In genomic region chr17:45812102-45812501, GRCh38 we compare ENCODE assay signal across 13 cellular contexts. TPM values are rescaled to one million over a fixed set of nuclear protein-coding genes. Genes with fewer than 3 reads are reported as not detected.
DNase-seq lines count a peak whose midpoint lies in the region; ATAC-seq, FAIRE-seq and TF ChIP-seq lines count a peak whose summit lies in the region.
"Had no signal": no experiment of that assay in that cellular context is flagged by ENCODE, and none has a peak within 500 bp of the region (broad histone marks: within the 10 kb centered on the region; RNA-seq: fewer than 3 reads in every experiment).

No MANE protein-coding gene starts in this region.

- TF ChIP-seq POLR2A in breast epithelium (IDR thresholded peaks at IDR 0.05) = no peak

- H3K27me3 ChIP-seq in breast epithelium (no peaks in the 10 kb centered on the region), small intestine (ENCODE audit: control insufficient read depth in 2 of 2, insufficient read depth in 2 of 2, low read length in 2 of 2) (no peaks in the 10 kb centered on the region)

- no peaks in the 10 kb centered on the region for H3K36me3 ChIP-seq in breast epithelium
- H3K36me3 ChIP-seq in small intestine (ENCODE audit: control insufficient read depth in 2 of 2, insufficient read depth in 2 of 2, low read length in 2 of 2) = no peaks in the 10 kb centered on the region
- H3K36me3 ChIP-seq: heart left ventricle had no signal

- H3K4me3 ChIP-seq in breast epithelium (no peak overlapping the region), epithelial cell of proximal tubule (ENCODE audit: low read depth, low read length) (no peak overlapping the region), small intestine (ENCODE audit: low read depth in 1 of 2, low read length in 2 of 2) (no peak overlapping the region)
- H3K4me3 ChIP-seq: heart left ventricle had no signal

- H3K36me3 Mint-ChIP-seq in MCF 10A (ENCODE audit: insufficient read depth, unreplicated experiment) = no peaks in the 10 kb centered on the region
- H3K36me3 Mint-ChIP-seq: naive thymus-derived CD8-positive, alpha-beta T cell had no signal

- BruUV-seq in MCF 10A (replicated peaks; lab: Mats Ljungman, UMichigan) = no TSS peak

- H3K4me1 ChIP-seq in breast epithelium = no peaks in the 10 kb centered on the region
- H3K4me1 ChIP-seq in small intestine (ENCODE audit: control insufficient read depth in 2 of 2, insufficient read depth in 1 of 2, low read depth in 1 of 2, low read length in 1 of 2) = no peaks in the 10 kb centered on the region

- intact Hi-C loops in MCF 10A (cut with micrococcal nuclease) (no loop called here), breast epithelium (cut with DNase I; ENCODE audit: low total_unique reads) (no loop called here)

- POLR2A ChIA-PET in MCF 10A (lab: Yijun Ruan, JAX) = no interaction called here

- peak; percentile 20 for TF ChIP-seq CTCF in MCF 10A (IDR thresholded peaks at IDR 0.05; ENCODE audit: unreplicated experiment)
- no peak for TF ChIP-seq CTCF in breast epithelium (IDR thresholded peaks at IDR 0.05)
- peak; percentile 35 for TF ChIP-seq CTCF in epithelial cell of proximal tubule (conservative IDR thresholded peaks at IDR 0.05; ENCODE audit: low read depth, low read length)

- DNase-seq in MCF 10A (ENCODE audit: unreplicated experiment) (peak; percentile 30), breast epithelium (ENCODE audit: low spot score in 2 of 2) (no peak), NCI-H82 (lab: John Stamatoyannopoulos, UW) (peak; percentile 79), epithelial cell of proximal tubule (ENCODE audit: low read depth) (no peak), small intestine (peak; percentile 46), amygdala (lab: John Stamatoyannopoulos, UW) (no peak), GM03348 (ENCODE audit: low spot score) (no peak)
- DNase-seq: heart left ventricle; naive thymus-derived CD8-positive, alpha-beta T cell; NCI-H146 had no signal

- no peak for FAIRE-seq in small intestine (lab: Jason Lieb, UNC)
- FAIRE-seq: GM12892 had no signal

- no peaks in the 10 kb centered on the region for H3K4me1 Mint-ChIP-seq in MCF 10A (ENCODE audit: insufficient read depth, unreplicated experiment)

- peaks cover 6% of the 10 kb centered on the region for H3K9me3 Mint-ChIP-seq in MCF 10A (ENCODE audit: unreplicated experiment)
- H3K9me3 Mint-ChIP-seq: naive thymus-derived CD8-positive, alpha-beta T cell had no signal

- H3K4me3 Mint-ChIP-seq in MCF 10A (ENCODE audit: unreplicated experiment) = no peak overlapping the region
- H3K4me3 Mint-ChIP-seq: naive thymus-derived CD8-positive, alpha-beta T cell had no signal

- H3K27ac ChIP-seq in breast epithelium = no peak overlapping the region
- H3K27ac ChIP-seq in small intestine (ENCODE audit: low read depth in 1 of 2, low read length in 1 of 2) = no peak overlapping the region
- H3K27ac ChIP-seq: C4-2B, heart left ventricle had no signal

- CTCF ChIA-PET in MCF 10A (lab: Yijun Ruan, JAX) = interaction anchor here (1.0 kb wide), 1 partner anchor 22 kb away, joined by 3 read pairs; no protein-coding TSS in a partner anchor

- ATAC-seq in HG02763 (IDR thresholded peaks at IDR 0.05; ENCODE audit: unreplicated experiment) = no peak
- ATAC-seq: heart left ventricle; naive thymus-derived CD8-positive, alpha-beta T cell had no signal

- 25 to 52% (median 30%) methylated on average over 3 of the region's 3 CpGs for WGBS in small intestine, 3 donors

- no peaks in the 10 kb centered on the region for H3K9me3 ChIP-seq in breast epithelium
- no peaks in the 10 kb centered on the region for H3K9me3 ChIP-seq in small intestine (ENCODE audit: control insufficient read depth, low read depth)
- H3K9me3 ChIP-seq: heart left ventricle had no signal

- H3K27ac Mint-ChIP-seq in MCF 10A (ENCODE audit: low read depth, unreplicated experiment) = no peak overlapping the region

- peaks cover 5% of the 10 kb centered on the region for H3K27me3 Mint-ChIP-seq in MCF 10A (ENCODE audit: insufficient read depth, unreplicated experiment)

RNA-seq across cellular contexts. Expression of gene CRHR1, which starts 28.0 kb away (rescaled TPM):
- not detected in 2 replicates for total RNA-seq in MCF 10A (2022)
- 1 to 10 TPM in 2 of 3 donors, not detected in 1; 1.6 to 2.8 TPM for total RNA-seq in breast epithelium
- total RNA-seq in epithelial cell of proximal tubule = not detected in 2 replicates
- polyA plus RNA-seq in small intestine = under 1 TPM in 1 of 3 donors, not detected in 2; 0.04 TPM
- total RNA-seq: naive thymus-derived CD8-positive, alpha-beta T cell had no signal
- polyA plus RNA-seq: heart left ventricle; naive thymus-derived CD8-positive, alpha-beta T cell had no signal

RNA-seq across cellular contexts. Expression of gene SPPL2C, which starts 32.6 kb away (rescaled TPM):
- total RNA-seq in MCF 10A (2022) = not detected in 2 replicates
- not detected for total RNA-seq in breast epithelium
- not detected in 2 replicates for total RNA-seq in epithelial cell of proximal tubule
- not detected for polyA plus RNA-seq in small intestine
- total RNA-seq: heart left ventricle; naive thymus-derived CD8-positive, alpha-beta T cell had no signal
- polyA plus RNA-seq: heart left ventricle; naive thymus-derived CD8-positive, alpha-beta T cell had no signal

Comparison
In these comparisons a context has a peak if more than half of its experiments do, and no peak if none do; other contexts are left out.
1. DNase-seq: peak in MCF 10A (single experiment), NCI-H82 (single experiment) and small intestine (single experiment); none in breast epithelium (0 of 2), epithelial cell of proximal tubule (single experiment), amygdala (0 of 56) and GM03348 (single experiment).
2. CTCF ChIP-seq: peak in MCF 10A (single experiment) and epithelial cell of proximal tubule (single experiment); none in breast epithelium (0 of 3).